In genomic region chrX:70664726-70665125, GRCh38 we compare ENCODE assay signal across 9 cellular contexts.
DNase-seq lines count a peak whose midpoint lies in the region; ATAC-seq and TF ChIP-seq lines count a peak whose summit lies in the region.
"Had no signal": no experiment of that assay in that cellular context is flagged by ENCODE, and none has a peak within 500 bp of the region (broad histone marks: within the 10 kb centered on the region; RNA-seq: fewer than 3 reads in every experiment).

No MANE protein-coding gene starts in this region.

- no peak overlapping the region for H3K9ac ChIP-seq in H9 (ENCODE audit: extremely low read depth, insufficient read length, low read length)

- no peak overlapping the region for H3K18ac ChIP-seq in H9 (ENCODE audit: insufficient read length, low read depth, low read length)

- no peak overlapping the region for H4K5ac ChIP-seq in H9 (ENCODE audit: insufficient read length, low read depth, low read length)

- no peak overlapping the region for H2BK15ac ChIP-seq in H9 (ENCODE audit: low read depth, low read length)

- WGBS in H9 (ENCODE audit: extremely low coverage, insufficient read length, low lambda C conversion rate): no CpG with 5 or more reads among the region's 1 CpG

- no peak overlapping the region for H2AFZ ChIP-seq in H9 (ENCODE audit: low read length)

- H3K79me2 ChIP-seq in H9 (ENCODE audit: insufficient read depth, low read length): no peaks in the 10 kb centered on the region

- peak; percentile 56 for TF ChIP-seq CTCF in H9 (conservative IDR thresholded peaks at IDR 0.05)
- peak; percentile 42 for TF ChIP-seq CTCF in RWPE2 (IDR thresholded peaks at IDR 0.05; ENCODE audit: poor library complexity, severe bottlenecking)

- H3K36me3 ChIP-seq in RWPE2 (ENCODE audit: low read depth): no peaks in the 10 kb centered on the region

- peak; percentile 16 for DNase-seq in D341Med (ENCODE audit: low spot score)
- no peak for DNase-seq in H9
- no peak for DNase-seq in RWPE2 (ENCODE audit: low spot score)
- peak; percentile 7 for DNase-seq in iPS-NIHi11 (ENCODE audit: low spot score)
- DNase-seq in activated CD4-positive, CD25-positive, alpha-beta regulatory T cell (lab: John Stamatoyannopoulos, UW): no peak
- DNase-seq: naive B cell had no signal

- no peak overlapping the region for H4K91ac ChIP-seq in H9 (ENCODE audit: insufficient read length, low read depth, low read length)

- H2BK20ac ChIP-seq in H9 (ENCODE audit: low read depth, low read length, poor library complexity, severe bottlenecking): no peak overlapping the region

- H3K27me3 ChIP-seq in H9 (ENCODE audit: insufficient read depth, low read length) (no peaks in the 10 kb centered on the region), RWPE2 (ENCODE audit: insufficient read depth, poor library complexity, severe bottlenecking) (no peaks in the 10 kb centered on the region)

- H3K14ac ChIP-seq in H9 (ENCODE audit: insufficient read depth, low read length): no peak overlapping the region

- H3K4me1 ChIP-seq in H9 (ENCODE audit: insufficient read depth, low read length) (no peaks in the 10 kb centered on the region), RWPE2 (ENCODE audit: insufficient read depth, poor library complexity, severe bottlenecking) (no peaks in the 10 kb centered on the region)

- H3K79me1 ChIP-seq in H9 (ENCODE audit: insufficient read depth, low read depth, low read length, poor library complexity, severe bottlenecking): no peaks in the 10 kb centered on the region

- no peak overlapping the region for H4K8ac ChIP-seq in H9 (replicated peaks; ENCODE audit: insufficient read length, low read depth, low read length)

- no peak overlapping the region for H3T11ph ChIP-seq in H9 (ENCODE audit: low read length)

- H3K56ac ChIP-seq in H9 (ENCODE audit: insufficient read length, low read depth, low read length): no peak overlapping the region

- no peak overlapping the region for H2BK120ac ChIP-seq in H9 (ENCODE audit: low read depth, low read length, poor library complexity, severe bottlenecking)

- H3K4ac ChIP-seq in H9 (ENCODE audit: low read depth, low read length): no peak overlapping the region

- peaks cover 40 to 57% of the 10 kb centered on the region in 2 experiments for H3K9me3 Mint-ChIP-seq in H9

- H3K4me2 ChIP-seq in H9 (ENCODE audit: insufficient read depth, insufficient read length, low read length): no peak overlapping the region

- H3K9me3 ChIP-seq in H9 (ENCODE audit: control insufficient read depth, low read depth, low read length) (peaks cover 6% of the 10 kb centered on the region), RWPE2 (ENCODE audit: severe bottlenecking) (no peaks in the 10 kb centered on the region)

- H2BK12ac ChIP-seq in H9 (ENCODE audit: insufficient read length, low read depth, low read length): no peak overlapping the region

- no peak overlapping the region for H2AK5ac ChIP-seq in H9 (ENCODE audit: insufficient read length, low read length)

- H3K27ac ChIP-seq in H9 (ENCODE audit: insufficient read length, low read depth, low read length) (no peak overlapping the region), RWPE2 (ENCODE audit: poor library complexity, severe bottlenecking) (no peak overlapping the region)

- H3K23ac ChIP-seq in H9 (ENCODE audit: insufficient read length, low read depth, low read length): no peak overlapping the region

- ATAC-seq in RWPE2 (ENCODE audit: low read depth) (no peak), HG02973 (IDR thresholded peaks at IDR 0.05; ENCODE audit: unreplicated experiment) (no peak), HG03108 (IDR thresholded peaks at IDR 0.05; ENCODE audit: unreplicated experiment) (no peak), HG03354 (IDR thresholded peaks at IDR 0.05; ENCODE audit: poor library complexity, severe bottlenecking, unreplicated experiment) (no peak)

- no peak overlapping the region for H3K27ac Mint-ChIP-seq in H9
- H3K27ac Mint-ChIP-seq: naive B cell had no signal

- no peaks in the 10 kb centered on the region for H3K36me3 Mint-ChIP-seq in H9 (ENCODE audit: insufficient read depth in 1 of 3, low read depth in 3 of 3)
- H3K36me3 Mint-ChIP-seq: naive B cell had no signal

- no peaks in the 10 kb centered on the region for H3K23me2 ChIP-seq in H9 (ENCODE audit: insufficient read length, low read depth, low read length, poor library complexity, severe bottlenecking)

- H3K27me3 Mint-ChIP-seq in H9 (ENCODE audit: low read depth): peaks cover 3% of the 10 kb centered on the region; the same call in 1 of the 2 replicates

- 0 out of 4 replicates have a peak, but pooled peaks cover 0 to 4% of the 10 kb centered on the region in 2 experiments for H3K4me1 Mint-ChIP-seq in H9
- H3K4me1 Mint-ChIP-seq: naive B cell had no signal

- H3K4me3 Mint-ChIP-seq in H9: no peak overlapping the region
- H3K4me3 Mint-ChIP-seq: naive B cell had no signal

- no peaks in the 10 kb centered on the region for H4K20me1 ChIP-seq in H9 (ENCODE audit: control insufficient read depth, insufficient read depth, insufficient read length)

- H2BK5ac ChIP-seq in H9 (ENCODE audit: insufficient read length, low read length): no peak overlapping the region

- H3K4me3 ChIP-seq in RWPE2 (ENCODE audit: severe bottlenecking): no peak overlapping the region

Comparison
In these comparisons a context has a peak if more than half of its experiments do, and no peak if none do; other contexts are left out.
1. DNase-seq: peak in D341Med (single experiment) and iPS-NIHi11 (single experiment); none in H9 (single experiment), RWPE2 (single experiment) and activated CD4-positive, CD25-positive, alpha-beta regulatory T cell (0 of 4).